ENCODE assay signal across 24 cellular contexts in genomic region chr3:94331831-94332230, GRCh38.
"Had no signal": no experiment of that assay in that cellular context is flagged by ENCODE, and none has a peak within 500 bp of the region (broad histone marks: within the 10 kb centered on the region; RNA-seq: fewer than 3 reads in every experiment).

No MANE protein-coding gene starts in this region.

- H3K27me3 ChIP-seq: colonic mucosa, esophagus muscularis mucosa, esophagus squamous epithelium, foreskin keratinocyte, gastrocnemius medialis, gastroesophageal sphincter had no signal

- H3K36me3 ChIP-seq: colonic mucosa, esophagus muscularis mucosa, esophagus squamous epithelium, gastrocnemius medialis, gastroesophageal sphincter, heart left ventricle had no signal

- H3K27me3 Mint-ChIP-seq: dendritic cell treated with granulocyte-macrophage colony-stimulating factor and Interleukin-4, amounts not matched to agents 40 ng/mL and 50 ng/mL, for 4 days; effector memory CD8-positive, alpha-beta T cell had no signal

- H3K27ac Mint-ChIP-seq: dendritic cell treated with granulocyte-macrophage colony-stimulating factor and Interleukin-4, amounts not matched to agents 40 ng/mL and 50 ng/mL, for 4 days; effector memory CD8-positive, alpha-beta T cell; endodermal cell had no signal

- H3K27ac ChIP-seq: colonic mucosa, coronary artery, dorsolateral prefrontal cortex, epithelial cell of prostate, esophagus muscularis mucosa, esophagus squamous epithelium, foreskin keratinocyte, gastrocnemius medialis, gastroesophageal sphincter, heart left ventricle had no signal

- ATAC-seq: effector memory CD8-positive, alpha-beta T cell; esophagus mucosa; foreskin keratinocyte; gastrocnemius medialis; gastroesophageal sphincter; heart left ventricle had no signal

- H3K4me1 ChIP-seq: colonic mucosa, foreskin keratinocyte, gastrocnemius medialis, gastroesophageal sphincter, heart left ventricle had no signal

- H3K9me3 ChIP-seq: colonic mucosa, esophagus muscularis mucosa, esophagus squamous epithelium, gastrocnemius medialis, gastroesophageal sphincter, heart left ventricle had no signal

- H3K9me3 Mint-ChIP-seq: dendritic cell treated with granulocyte-macrophage colony-stimulating factor and Interleukin-4, amounts not matched to agents 40 ng/mL and 50 ng/mL, for 4 days had no signal

- H3K4me3 Mint-ChIP-seq: dendritic cell treated with granulocyte-macrophage colony-stimulating factor and Interleukin-4, amounts not matched to agents 40 ng/mL and 50 ng/mL, for 4 days; effector memory CD8-positive, alpha-beta T cell; endodermal cell had no signal

- DNase-seq: colonic mucosa; cortex of kidney; dermis blood vessel endothelial cell; dorsolateral prefrontal cortex; effector CD4-positive, alpha-beta T cell; effector CD8-positive, alpha-beta T cell; effector memory CD4-positive, alpha-beta T cell; effector memory CD8-positive, alpha-beta T cell; endodermal cell; erythroblast; esophagus squamous epithelium; foreskin fibroblast; foreskin keratinocyte; foreskin melanocyte; gastrocnemius medialis; glutamatergic neuron; head of caudate nucleus; heart left ventricle had no signal

- H3K4me3 ChIP-seq: colonic mucosa, coronary artery, dorsolateral prefrontal cortex, esophagus muscularis mucosa, esophagus squamous epithelium, gastrocnemius medialis, gastroesophageal sphincter, heart left ventricle had no signal
